Comparison of ENCODE assay signal across 25 cellular contexts in genomic region chr12:106429043-106429552, GRCh38.
"Had no signal": no experiment of that assay in that cellular context is flagged by ENCODE, and none has a peak within 500 bp of the region (broad histone marks: within the 10 kb centered on the region; RNA-seq: fewer than 3 reads in every experiment).

No MANE protein-coding gene starts in this region.

- DNase-seq: activated CD4-positive, alpha-beta T cell treated with anti-CD3 and anti-CD28 coated beads, Interleukin-2, amount 10 ng/mL, durations not matched to agents 24 days and 14 days; activated CD4-positive, alpha-beta T cell treated with anti-CD3 and anti-CD28 coated beads, Interleukin-2, amount 50 U/mL, for 4 hours; activated CD8-positive, alpha-beta T cell treated with anti-CD3 and anti-CD28 coated beads for 36 hours; activated gamma-delta T cell; activated naive CD4-positive, alpha-beta T cell treated with Interleukin-2 at 50 U/mL for 16 hours; activated naive CD8-positive, alpha-beta T cell treated with anti-CD3 and anti-CD28 coated beads, Interleukin-2, amount 10 ng/mL, durations not matched to agents 7 days and 5 days; activated T-cell treated with anti-CD3 and anti-CD28 coated beads, Interleukin-2, amount 50 U/mL, for 24 hours; NCI-H1105; NCI-H1417 treated with DMSO at 0.1 percent for 48 hours; NCI-H187 treated with DMSO at 0.1 percent for 48 hours; NCI-H2081; NCI-H345; NCI-H510A; NCI-H526; NCI-H748 treated with DMSO at 0.1 percent for 48 hours; NK-92 treated with Interleukin-12 subunit alpha and Interleukin-12 subunit beta, amount 100 ng/mL, for 24 hours; PC-3; Peyer's patch; RPMI8226; SHP77 treated with DMSO at 0.1 percent for 48 hours; SK-N-SH had no signal

- ATAC-seq: activated CD8-positive, alpha-beta T cell treated with anti-CD3 and anti-CD28 coated beads for 36 hours; body of pancreas; K562; PC-3 had no signal

- H3K27ac ChIP-seq: body of pancreas, breast epithelium, Peyer's patch, SJSA1 had no signal
